8 cellular contexts compared by ENCODE assay signal in the genomic region with DNA sequence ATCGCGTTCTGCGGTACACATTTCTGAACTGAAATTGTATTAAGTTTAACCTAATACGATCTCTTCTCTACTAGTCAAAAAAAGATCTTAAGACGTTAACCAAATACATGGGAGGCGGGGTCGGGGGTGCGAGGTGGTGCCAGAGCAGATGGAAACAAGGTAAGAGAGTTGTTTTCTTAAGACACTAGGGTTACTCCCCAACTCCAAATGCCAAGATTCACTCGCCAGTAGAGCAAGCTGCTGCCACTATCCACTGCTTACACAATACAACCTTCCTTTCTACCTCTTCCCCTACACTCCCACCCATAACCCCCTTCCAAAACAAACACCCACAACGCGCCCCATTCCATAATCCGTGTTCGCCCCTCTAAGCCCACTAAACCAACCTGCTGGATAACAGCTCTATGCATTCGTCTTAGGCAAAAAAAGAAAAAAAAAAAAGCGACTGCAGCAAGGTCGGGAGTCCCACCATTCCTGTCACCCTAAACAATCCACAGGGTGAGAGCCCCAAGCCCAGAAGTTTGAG. TPM values are rescaled to one million over a fixed set of nuclear protein-coding genes. Genes with fewer than 3 reads are reported as not detected.
DNase-seq lines count a peak whose midpoint lies in the region; ATAC-seq and TF ChIP-seq lines count a peak whose summit lies in the region.

No MANE protein-coding gene starts in this region.

- no peaks in the 10 kb centered on the region for H3K27me3 ChIP-seq in CD4-positive, CD25-positive, alpha-beta regulatory T cell (ENCODE audit: control insufficient read depth, insufficient read depth, low read length)
- H3K27me3 ChIP-seq in trophoblast cell (ENCODE audit: insufficient read depth, low read length): no peaks in the 10 kb centered on the region

- peaks cover 11% of the 10 kb centered on the region for H3K79me2 ChIP-seq in trophoblast cell (ENCODE audit: control insufficient read depth, insufficient read depth, low read length, poor library complexity)

- peaks cover 11% of the 10 kb centered on the region for H3K79me1 ChIP-seq in trophoblast cell (ENCODE audit: low read length)

- no peaks in the 10 kb centered on the region for H3K36me3 ChIP-seq in CD4-positive, CD25-positive, alpha-beta regulatory T cell (ENCODE audit: control insufficient read depth, insufficient read depth, low read length)
- H3K36me3 ChIP-seq in trophoblast cell (ENCODE audit: control insufficient read depth in 1 of 2, insufficient read depth in 2 of 2, low read length in 2 of 2): no peaks in the 10 kb centered on the region

- no peak overlapping the region for H2BK12ac ChIP-seq in trophoblast cell (ENCODE audit: low read length)

- H3K4me3 Mint-ChIP-seq in CD4-positive, CD25-positive, alpha-beta regulatory T cell: peak overlapping the region; percentile 96 to 100 (median 96)

- H3K4ac ChIP-seq in trophoblast cell (ENCODE audit: low read depth, low read length): peak overlapping the region; percentile 6

- H3K14ac ChIP-seq in trophoblast cell (ENCODE audit: low read length): no peak overlapping the region

- H3K9me3 ChIP-seq in CD4-positive, CD25-positive, alpha-beta regulatory T cell (ENCODE audit: control insufficient read depth in 2 of 2, low read length in 2 of 2): no peaks in the 10 kb centered on the region
- no peaks in the 10 kb centered on the region for H3K9me3 ChIP-seq in trophoblast cell (ENCODE audit: insufficient read depth, low read depth, low read length)

- peaks cover 42% of the 10 kb centered on the region for H3K27me3 Mint-ChIP-seq in CD4-positive, CD25-positive, alpha-beta regulatory T cell

- H2BK5ac ChIP-seq in trophoblast cell (ENCODE audit: low read depth, low read length, poor library complexity): no peak overlapping the region

- no peak for ATAC-seq in CD4-positive, CD25-positive, alpha-beta regulatory T cell (ENCODE audit: low read depth in 2 of 2)

- peaks cover 15 to 40% (median 26%) of the 10 kb centered on the region in 4 donors for H3K4me1 Mint-ChIP-seq in CD4-positive, CD25-positive, alpha-beta regulatory T cell

- peaks cover 24% of the 10 kb centered on the region for H3K4me1 ChIP-seq in CD4-positive, CD25-positive, alpha-beta regulatory T cell (ENCODE audit: control insufficient read depth, insufficient read depth, low read length, poor library complexity, severe bottlenecking)
- peaks cover 0 to 2% of the 10 kb centered on the region in 2 experiments for H3K4me1 ChIP-seq in trophoblast cell (ENCODE audit: control insufficient read depth in 1 of 2, insufficient read depth in 2 of 2, low read length in 2 of 2)

- H3K9me3 Mint-ChIP-seq in CD4-positive, CD25-positive, alpha-beta regulatory T cell: peaks cover 0 to 3% (median 0%) of the 10 kb centered on the region in 7 donors

- H4K8ac ChIP-seq in trophoblast cell (ENCODE audit: low read depth, low read length): no peak overlapping the region

- H2AFZ ChIP-seq in trophoblast cell (ENCODE audit: insufficient read depth, low read length, poor library complexity): no peak overlapping the region

- no peak overlapping the region for H3K18ac ChIP-seq in trophoblast cell (ENCODE audit: low read length)

- no peak overlapping the region for H4K12ac ChIP-seq in trophoblast cell (ENCODE audit: low read depth, low read length)

- WGBS in trophoblast cell (ENCODE audit: extremely low coverage, insufficient coverage, insufficient read length): 100% methylated on average over 2 of the region's 16 CpGs

- peak overlapping the region; percentile 88 for H3K4me2 ChIP-seq in trophoblast cell (ENCODE audit: low read length)

- H3K9ac ChIP-seq in trophoblast cell (ENCODE audit: low read length): peak overlapping the region; percentile 28

- no peak overlapping the region for H4K91ac ChIP-seq in trophoblast cell (ENCODE audit: low read depth, low read length)

- no peak overlapping the region for H2AK5ac ChIP-seq in trophoblast cell (ENCODE audit: low read length)

- DNase-seq in CD4-positive, CD25-positive, alpha-beta regulatory T cell: peak in 2 of 3 donors; percentile 15 to 21
- peak; percentile 1 for DNase-seq in HS-27A (ENCODE audit: low read depth)
- DNase-seq in activated T-cell treated with anti-CD3 and anti-CD28 coated beads for 4 hours: peak; percentile 13
- DNase-seq in fibroblast of the aortic adventitia (ENCODE audit: low read depth): peak; percentile 21
- peak in 1 of 2 donors; percentile 14 for DNase-seq in trophoblast cell
- DNase-seq in NCI-H446 (lab: John Stamatoyannopoulos, UW): no peak
- no peak for DNase-seq in NK-92 treated with Interleukin-12 subunit alpha and Interleukin-12 subunit beta, amount 100 ng/mL, for 24 hours (lab: John Stamatoyannopoulos, UW)
- DNase-seq in NCI-H2107 treated with DMSO at 0.1 percent for 48 hours (lab: John Stamatoyannopoulos, UW; ENCODE audit: unreplicated experiment): no peak

- H2BK120ac ChIP-seq in trophoblast cell (ENCODE audit: insufficient read depth, low read length, poor library complexity): no peak overlapping the region

- no peak overlapping the region for H3K27ac ChIP-seq in CD4-positive, CD25-positive, alpha-beta regulatory T cell (ENCODE audit: insufficient read depth, low read length, poor library complexity, severe bottlenecking)
- no peak overlapping the region for H3K27ac ChIP-seq in trophoblast cell (ENCODE audit: low read depth, low read length)

- H3K36me3 Mint-ChIP-seq in CD4-positive, CD25-positive, alpha-beta regulatory T cell: no peaks in the 10 kb centered on the region

- no peak for TF ChIP-seq CTCF in fibroblast of the aortic adventitia (IDR thresholded peaks at IDR 0.05; ENCODE audit: insufficient read depth, low read length)

- H3K4me3 ChIP-seq in CD4-positive, CD25-positive, alpha-beta regulatory T cell (ENCODE audit: low read depth, low read length): peak overlapping the region; percentile 83
- H3K4me3 ChIP-seq in fibroblast of the aortic adventitia (ENCODE audit: low read depth, low read length) (peak overlapping the region; percentile 95), trophoblast cell (ENCODE audit: low read depth, low read length) (peak overlapping the region; percentile 88)

- no peak overlapping the region for H3K23ac ChIP-seq in trophoblast cell (ENCODE audit: low read length)

- H3K27ac Mint-ChIP-seq in CD4-positive, CD25-positive, alpha-beta regulatory T cell: peak overlapping the region in 2 of 3 donors; percentile 90 to 91

RNA-seq across cellular contexts. Expression of a gene that starts 1.3 kb away (rescaled TPM):
- total RNA-seq in CD4-positive, CD25-positive, alpha-beta regulatory T cell: 11.3 TPM
- 10 to 100 TPM in 2 of 4 donors, 1 to 10 TPM in 2; 7.0 to 15.6 (median 10.3) TPM for polyA plus RNA-seq in CD4-positive, CD25-positive, alpha-beta regulatory T cell
- total RNA-seq in fibroblast of the aortic adventitia (ENCODE audit: low replicate concordance): 6.7 and 11.0 TPM in 2 replicates
- 10.2 and 10.7 TPM in 2 replicates for polyA plus RNA-seq in trophoblast cell (2013)

Comparison
In these comparisons a context has a peak if more than half of its experiments do, and no peak if none do; other contexts are left out.
1. DNase-seq: peak in CD4-positive, CD25-positive, alpha-beta regulatory T cell (2 of 3), HS-27A (single experiment), activated T-cell treated with anti-CD3 and anti-CD28 coated beads for 4 hours (single experiment) and fibroblast of the aortic adventitia (single experiment); none in NCI-H446 (0 of 2), NK-92 treated with Interleukin-12 subunit alpha and Interleukin-12 subunit beta, amount 100 ng/mL, for 24 hours (single experiment) and NCI-H2107 treated with DMSO at 0.1 percent for 48 hours (single experiment).
2. Peak in every context shown above with its lines, with median percentiles within 50 percentile points of each other: H3K4me3 ChIP-seq.